ENCODE assay signal across 1 cellular context in the genomic region with DNA sequence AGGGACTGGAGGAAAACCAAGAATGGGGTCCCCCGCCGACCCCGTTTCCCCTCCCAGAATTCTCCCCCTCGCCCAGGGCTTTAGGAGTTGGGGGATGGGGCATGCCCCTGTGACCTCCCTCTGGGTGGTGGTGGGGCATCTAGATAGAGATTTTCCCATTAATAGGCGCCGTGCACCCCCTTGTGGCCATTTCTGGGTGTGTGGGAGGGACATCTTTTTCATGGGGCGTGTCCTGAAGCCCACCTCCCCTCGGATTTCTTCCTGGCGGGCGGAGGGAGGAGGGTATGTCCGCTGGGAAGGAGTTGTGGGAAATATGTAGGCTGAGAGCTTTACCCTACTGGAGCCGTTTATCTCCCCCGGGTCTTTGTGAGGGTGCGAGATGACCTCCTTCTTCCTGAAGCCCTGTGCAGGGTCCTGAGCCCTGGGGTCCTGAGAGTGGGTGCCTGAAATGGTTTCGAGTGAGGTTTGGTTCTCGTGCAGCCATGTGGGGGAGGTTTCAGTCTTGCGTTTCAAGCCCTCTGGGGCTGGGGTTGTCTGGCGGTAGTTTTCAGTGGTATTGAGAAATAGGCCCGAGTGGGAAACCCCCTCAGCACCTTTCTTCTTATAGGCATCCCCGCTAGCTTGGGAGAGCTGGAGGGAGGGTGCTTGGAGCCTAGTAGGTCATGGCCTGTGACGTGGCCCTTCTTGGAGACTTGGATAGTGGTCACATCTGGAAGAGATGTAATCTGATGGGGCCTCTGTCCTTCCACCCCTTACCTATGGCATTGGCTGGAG.
TF ChIP-seq lines count a peak whose summit lies in the region.

No MANE protein-coding gene starts in this region.

TF ChIP-seq in WTC11, 78 proteins besides CTCF, POLR2A, EP300 and RAD21 (continued from another document):
- TF ChIP-seq, protein P1, sequence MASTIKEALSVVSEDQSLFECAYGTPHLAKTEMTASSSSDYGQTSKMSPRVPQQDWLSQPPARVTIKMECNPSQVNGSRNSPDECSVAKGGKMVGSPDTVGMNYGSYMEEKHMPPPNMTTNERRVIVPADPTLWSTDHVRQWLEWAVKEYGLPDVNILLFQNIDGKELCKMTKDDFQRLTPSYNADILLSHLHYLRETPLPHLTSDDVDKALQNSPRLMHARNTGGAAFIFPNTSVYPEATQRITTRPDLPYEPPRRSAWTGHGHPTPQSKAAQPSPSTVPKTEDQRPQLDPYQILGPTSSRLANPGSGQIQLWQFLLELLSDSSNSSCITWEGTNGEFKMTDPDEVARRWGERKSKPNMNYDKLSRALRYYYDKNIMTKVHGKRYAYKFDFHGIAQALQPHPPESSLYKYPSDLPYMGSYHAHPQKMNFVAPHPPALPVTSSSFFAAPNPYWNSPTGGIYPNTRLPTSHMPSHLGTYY (CRISPR knock-in tag; IDR thresholded peaks at IDR 0.05): peak; percentile 12; the same call in 1 of the 2 replicates
